8 cellular contexts compared by ENCODE assay signal in genomic region chr12:31324845-31325523, GRCh38. TPM values are rescaled to one million over a fixed set of nuclear protein-coding genes. Genes with fewer than 3 reads are reported as not detected.
DNase-seq lines count a peak whose midpoint lies in the region; ATAC-seq and TF ChIP-seq lines count a peak whose summit lies in the region.

No MANE protein-coding gene starts in this region.

- H3K27me3 ChIP-seq in HL-60 (ENCODE audit: insufficient read depth, poor library complexity, severe bottlenecking) (no peaks in the 10 kb centered on the region), trophoblast cell (ENCODE audit: insufficient read depth, low read length) (no peaks in the 10 kb centered on the region), upper lobe of right lung (no peaks in the 10 kb centered on the region)

- intact Hi-C loops in Right ventricle myocardium inferior (cut with DNase I) (no loop called here), upper lobe of right lung (cut with DNase I) (no loop called here)

- H3K4me2 ChIP-seq in trophoblast cell (ENCODE audit: low read length): peak overlapping the region; percentile 85

- H3K27ac ChIP-seq in HL-60 (replicated peaks) (peak overlapping the region; percentile 93), trophoblast cell (ENCODE audit: low read depth, low read length) (peak overlapping the region; percentile 94), upper lobe of right lung (peak overlapping the region; percentile 91)

- H3K14ac ChIP-seq in trophoblast cell (ENCODE audit: low read length): peak overlapping the region; percentile 74

- H3K18ac ChIP-seq in trophoblast cell (ENCODE audit: low read length): peak overlapping the region; percentile 71

- peak overlapping the region; percentile 34 for H2BK120ac ChIP-seq in trophoblast cell (ENCODE audit: insufficient read depth, low read length, poor library complexity)

- ATAC-seq in GM18502 (IDR thresholded peaks at IDR 0.05; ENCODE audit: poor library complexity, unreplicated experiment) (peak; percentile 5), Right ventricle myocardium inferior (peak; percentile 32), upper lobe of right lung (peak; percentile 36)

- peaks cover 28% of the 10 kb centered on the region for H3K79me2 ChIP-seq in trophoblast cell (ENCODE audit: control insufficient read depth, insufficient read depth, low read length, poor library complexity)

- peaks cover 30% of the 10 kb centered on the region for H3K79me1 ChIP-seq in trophoblast cell (ENCODE audit: low read length)

- TF ChIP-seq CTCF in HL-60 (IDR thresholded peaks at IDR 0.05; ENCODE audit: insufficient read depth, low read length) (no peak), upper lobe of right lung (IDR thresholded peaks at IDR 0.05) (no peak)

- H3K23ac ChIP-seq in trophoblast cell (ENCODE audit: low read length): peak overlapping the region; percentile 0

- H3K9ac ChIP-seq in trophoblast cell (ENCODE audit: low read length): peak overlapping the region; percentile 98

- H3K9me3 ChIP-seq in trophoblast cell (ENCODE audit: insufficient read depth, low read depth, low read length) (no peaks in the 10 kb centered on the region), upper lobe of right lung (no peaks in the 10 kb centered on the region)

- peak overlapping the region; percentile 61 for H2AFZ ChIP-seq in trophoblast cell (ENCODE audit: insufficient read depth, low read length, poor library complexity)

- H3K4me1 ChIP-seq in trophoblast cell (ENCODE audit: control insufficient read depth in 1 of 2, insufficient read depth in 2 of 2, low read length in 2 of 2) (no peaks in the 10 kb centered on the region), upper lobe of right lung (peaks cover 25% of the 10 kb centered on the region)

- H2AK5ac ChIP-seq in trophoblast cell (ENCODE audit: low read length): peak overlapping the region; percentile 93

- H4K12ac ChIP-seq in trophoblast cell (ENCODE audit: low read depth, low read length): peak overlapping the region; percentile 64

- WGBS in trophoblast cell (ENCODE audit: extremely low coverage, insufficient coverage, insufficient read length): no CpG with 5 or more reads among the region's 69 CpGs

- H3K4ac ChIP-seq in trophoblast cell (ENCODE audit: low read depth, low read length): peak overlapping the region; percentile 97

- peak overlapping the region; percentile 49 for H4K8ac ChIP-seq in trophoblast cell (ENCODE audit: low read depth, low read length)

- peak in 1 of 2 experiments; percentile 33 for DNase-seq in HL-60 (ENCODE audit: low read depth in 1 of 2, low spot score in 1 of 2)
- peak; percentile 60 to 76 for DNase-seq in SHP77 (lab: John Stamatoyannopoulos, UW)
- peak; percentile 57 for DNase-seq in activated naive CD4-positive, alpha-beta T cell treated with anti-CD3 and anti-CD28 coated beads, Interleukin-2, amount 50 U/mL, for 16 hours
- DNase-seq in Right ventricle myocardium inferior (ENCODE audit: missing footprints): peak; percentile 76
- DNase-seq in trophoblast cell: peak; percentile 15 to 58
- peak; percentile 81 for DNase-seq in upper lobe of right lung
- DNase-seq in Kasumi-1 (lab: John Stamatoyannopoulos, UW): no peak

- peak overlapping the region; percentile 98 for H2BK5ac ChIP-seq in trophoblast cell (ENCODE audit: low read depth, low read length, poor library complexity)

- H4K91ac ChIP-seq in trophoblast cell (ENCODE audit: low read depth, low read length): peak overlapping the region; percentile 98

- H3K36me3 ChIP-seq in trophoblast cell (ENCODE audit: control insufficient read depth in 1 of 2, insufficient read depth in 2 of 2, low read length in 2 of 2) (no peaks in the 10 kb centered on the region), upper lobe of right lung (no peaks in the 10 kb centered on the region)

- H3K4me3 ChIP-seq in HL-60 (replicated peaks; ENCODE audit: insufficient read depth, low read length): peak overlapping the region; percentile 77
- H3K4me3 ChIP-seq in trophoblast cell (ENCODE audit: low read depth, low read length): peak overlapping the region; percentile 93
- H3K4me3 ChIP-seq in upper lobe of right lung: peak overlapping the region; percentile 82

- peak overlapping the region; percentile 44 for H2BK12ac ChIP-seq in trophoblast cell (ENCODE audit: low read length)

RNA-seq across cellular contexts. Expression of gene SINHCAF, which starts 1.0 kb away (rescaled TPM):
- total RNA-seq in Right ventricle myocardium inferior (9.1 TPM), upper lobe of right lung (45.7 TPM)
- 103 and 108 TPM in 2 replicates for polyA plus RNA-seq in trophoblast cell (2013)

Comparison
In these comparisons a context has a peak if more than half of its experiments do, and no peak if none do; other contexts are left out.
1. DNase-seq: peak in SHP77 (2 of 2), activated naive CD4-positive, alpha-beta T cell treated with anti-CD3 and anti-CD28 coated beads, Interleukin-2, amount 50 U/mL, for 16 hours (single experiment), Right ventricle myocardium inferior (single experiment), trophoblast cell (2 of 2) and upper lobe of right lung (single experiment); none in Kasumi-1 (0 of 2).
2. Peak in every context shown above with its lines, with median percentiles within 50 percentile points of each other: ATAC-seq, H3K27ac ChIP-seq and H3K4me3 ChIP-seq.